Comparison of ENCODE assay signal across 14 cellular contexts in genomic region chr21:34869541-34869940, GRCh38.
"Had no signal": no experiment of that assay in that cellular context is flagged by ENCODE, and none has a peak within 500 bp of the region (broad histone marks: within the 10 kb centered on the region; RNA-seq: fewer than 3 reads in every experiment).

No MANE protein-coding gene starts in this region.

- DNase-seq: activated B cell treated with CpG ODN at 0.5 μM for 24 hours; activated CD4-positive, alpha-beta T cell treated with anti-CD3 and anti-CD28 coated beads, Interleukin-2, amount 10 ng/mL, durations not matched to agents 24 days and 14 days; activated naive CD4-positive, alpha-beta T cell treated with anti-CD3 and anti-CD28 coated beads, Interleukin-2, amount 10 ng/mL, durations not matched to agents 7 days and 5 days; amniotic stem cell; body of pancreas; cortex of kidney; effector CD8-positive, alpha-beta T cell; nucleus accumbens; stimulated activated CD4-positive, alpha-beta T cell treated with anti-CD3 and anti-CD28 coated beads, Interleukin-2, amount 100 ng/mL, for 48 hours; stimulated activated naive CD8-positive, alpha-beta T cell treated with anti-CD3 and anti-CD28 coated beads, Interleukin-15, Interleukin-2, amounts not matched to agents 100 U/mL and 50 U/mL, for 24 hours had no signal

- H3K27me3 ChIP-seq: body of pancreas had no signal

- H3K4me1 ChIP-seq: body of pancreas had no signal

- ATAC-seq: body of pancreas; natural killer cell treated with Interleukin-12 subunit alpha and Interleukin-12 subunit beta and Interleukin-15 and Interleukin-18, amount 100 ng/mL, for 72 hours; stimulated activated naive CD8-positive, alpha-beta T cell treated with anti-CD3 and anti-CD28 coated beads, Interleukin-15, Interleukin-2, amounts not matched to agents 100 U/mL and 50 U/mL, for 24 hours had no signal

- H3K27ac ChIP-seq: body of pancreas had no signal

- H3K27me3 Mint-ChIP-seq: activated B cell treated with CpG ODN at 0.5 μM for 24 hours; activated CD4-positive, alpha-beta T cell treated with anti-CD3 and anti-CD28 coated beads, Interleukin-2, amount 10 ng/mL, durations not matched to agents 24 days and 14 days; activated naive CD4-positive, alpha-beta T cell treated with anti-CD3 and anti-CD28 coated beads, Interleukin-2, amount 10 ng/mL, durations not matched to agents 7 days and 5 days; central memory CD8-positive, alpha-beta T cell; memory B cell; natural killer cell treated with Interleukin-12 subunit alpha and Interleukin-12 subunit beta and Interleukin-15 and Interleukin-18, amount 100 ng/mL, for 72 hours had no signal

- H3K9me3 ChIP-seq: body of pancreas had no signal

- H3K4me3 ChIP-seq: body of pancreas had no signal

- H3K4me3 Mint-ChIP-seq: activated B cell treated with CpG ODN at 0.5 μM for 24 hours; activated CD4-positive, alpha-beta T cell treated with anti-CD3 and anti-CD28 coated beads, Interleukin-2, amount 10 ng/mL, durations not matched to agents 24 days and 14 days; activated naive CD4-positive, alpha-beta T cell treated with anti-CD3 and anti-CD28 coated beads, Interleukin-2, amount 10 ng/mL, durations not matched to agents 7 days and 5 days; central memory CD8-positive, alpha-beta T cell; memory B cell; natural killer cell treated with Interleukin-12 subunit alpha and Interleukin-12 subunit beta and Interleukin-15 and Interleukin-18, amount 100 ng/mL, for 72 hours; T-helper 1 cell treated with Interleukin-12 subunit alpha and Interleukin-12 subunit beta and Interleukin-4 antibody, amounts not matched to agents 30 μg/mL and 1 μg/mL, for 36 hours had no signal

- H3K27ac Mint-ChIP-seq: activated B cell treated with CpG ODN at 0.5 μM for 24 hours; activated CD4-positive, alpha-beta T cell treated with anti-CD3 and anti-CD28 coated beads, Interleukin-2, amount 10 ng/mL, durations not matched to agents 24 days and 14 days; activated naive CD4-positive, alpha-beta T cell treated with anti-CD3 and anti-CD28 coated beads, Interleukin-2, amount 10 ng/mL, durations not matched to agents 7 days and 5 days; memory B cell; T-helper 1 cell treated with Interleukin-12 subunit alpha and Interleukin-12 subunit beta and Interleukin-4 antibody, amounts not matched to agents 30 μg/mL and 1 μg/mL, for 36 hours had no signal

- H3K9me3 Mint-ChIP-seq: activated B cell treated with CpG ODN at 0.5 μM for 24 hours; activated CD4-positive, alpha-beta T cell treated with anti-CD3 and anti-CD28 coated beads, Interleukin-2, amount 10 ng/mL, durations not matched to agents 24 days and 14 days; activated naive CD4-positive, alpha-beta T cell treated with anti-CD3 and anti-CD28 coated beads, Interleukin-2, amount 10 ng/mL, durations not matched to agents 7 days and 5 days; central memory CD8-positive, alpha-beta T cell; memory B cell; natural killer cell treated with Interleukin-12 subunit alpha and Interleukin-12 subunit beta and Interleukin-15 and Interleukin-18, amount 100 ng/mL, for 72 hours; T-helper 1 cell treated with Interleukin-12 subunit alpha and Interleukin-12 subunit beta and Interleukin-4 antibody, amounts not matched to agents 30 μg/mL and 1 μg/mL, for 36 hours had no signal
